Comparison of ENCODE assay signal across 32 cellular contexts in genomic region chr10:25388862-25389206, GRCh38.
"Had no signal": no experiment of that assay in that cellular context is flagged by ENCODE, and none has a peak within 500 bp of the region (broad histone marks: within the 10 kb centered on the region; RNA-seq: fewer than 3 reads in every experiment).

No MANE protein-coding gene starts in this region.

- H3K27me3 Mint-ChIP-seq: activated B cell treated with CpG ODN at 0.5 μM for 24 hours; activated CD4-positive, alpha-beta memory T cell treated with anti-CD3 and anti-CD28 coated beads for 36 hours; activated CD4-positive, alpha-beta T cell treated with anti-CD3 and anti-CD28 coated beads, Interleukin-2, amount 10 ng/mL, durations not matched to agents 24 days and 14 days; activated CD8-positive, alpha-beta T cell treated with anti-CD3 and anti-CD28 coated beads for 36 hours; activated naive CD8-positive, alpha-beta T cell treated with anti-CD3 and anti-CD28 coated beads for 36 hours; activated T-helper 17 cell treated with anti-CD3 and anti-CD28 coated beads, Interleukin-2, amount 50 U/mL, for 72 hours; T-cell had no signal

- H3K4me3 ChIP-seq: adrenal gland, body of pancreas, breast epithelium had no signal

- H3K36me3 ChIP-seq: adrenal gland, brain microvascular endothelial cell, breast epithelium had no signal

- H3K4me3 Mint-ChIP-seq: activated B cell treated with CpG ODN at 0.5 μM for 24 hours; activated CD4-positive, alpha-beta memory T cell treated with anti-CD3 and anti-CD28 coated beads for 36 hours; activated CD4-positive, alpha-beta T cell treated with anti-CD3 and anti-CD28 coated beads, Interleukin-2, amount 10 ng/mL, durations not matched to agents 24 days and 14 days; activated CD8-positive, alpha-beta T cell treated with anti-CD3 and anti-CD28 coated beads for 36 hours; activated naive CD4-positive, alpha-beta T cell treated with anti-CD3 and anti-CD28 coated beads for 36 hours; activated naive CD8-positive, alpha-beta T cell treated with anti-CD3 and anti-CD28 coated beads for 36 hours; activated T-cell treated with anti-CD3 and anti-CD28 coated beads, Interleukin-2, amount 50 U/mL, for 4 hours; activated T-cell treated with anti-CD3 and anti-CD28 coated beads, Interleukin-2, amount 50 U/mL, for 72 hours; activated T-helper 1 cell treated with anti-CD3 and anti-CD28 coated beads, Interleukin-12 subunit alpha, Interleukin-12 subunit beta, Interleukin-2, Interleukin-4 antibody, amounts not matched to agents 30 ng/mL and 10 ng/mL and 1 ng/mL, durations not matched to agents 14 hours and 24 hours and 36 hours; activated T-helper 17 cell treated with anti-CD3 and anti-CD28 coated beads, Interleukin-2, amount 50 U/mL, for 72 hours; T-cell; T-helper 2 cell treated with Interferon-gamma antibody and Interleukin-4, amounts not matched to agents 5 μg/mL and 100 μg/mL, for 36 hours had no signal

- DNase-seq: activated B cell treated with CpG ODN at 0.5 μM for 24 hours; activated CD4-positive, alpha-beta memory T cell treated with anti-CD3 and anti-CD28 coated beads for 36 hours; activated CD4-positive, alpha-beta T cell treated with anti-CD3 and anti-CD28 coated beads for 4 hours; activated CD4-positive, alpha-beta T cell treated with anti-CD3 and anti-CD28 coated beads, Interleukin-2, amount 10 ng/mL, durations not matched to agents 24 days and 14 days; activated CD4-positive, alpha-beta T cell treated with anti-CD3 and anti-CD28 coated beads, Interleukin-2, amount 50 U/mL, for 1 hour; activated CD4-positive, alpha-beta T cell treated with anti-CD3 and anti-CD28 coated beads, Interleukin-2, amount 50 U/mL, for 4 hours; activated CD4-positive, CD25-positive, alpha-beta regulatory T cell treated with anti-CD3 and anti-CD28 coated beads, Interleukin-2, amount 50 U/mL, for 72 hours; activated CD8-positive, alpha-beta memory T cell treated with anti-CD3 and anti-CD28 coated beads, Interleukin-2, amount 50 U/mL, for 4 hours; activated CD8-positive, alpha-beta T cell treated with anti-CD3 and anti-CD28 coated beads for 36 hours; activated effector memory CD4-positive, alpha-beta T cell treated with anti-CD3 and anti-CD28 coated beads, Interleukin-2, amount 50 U/mL, for 16 hours; activated gamma-delta T cell treated with Interleukin-2 at 50 U/mL for 16 hours; activated naive CD4-positive, alpha-beta T cell treated with anti-CD3 and anti-CD28 coated beads for 36 hours; activated naive CD4-positive, alpha-beta T cell treated with anti-CD3 and anti-CD28 coated beads, Interleukin-2, amount 50 U/mL, for 16 hours; activated naive CD8-positive, alpha-beta T cell treated with anti-CD3 and anti-CD28 coated beads for 36 hours; activated T-cell treated with anti-CD3 and anti-CD28 coated beads for 4 hours; activated T-cell treated with anti-CD3 and anti-CD28 coated beads, Interleukin-2, amount 50 U/mL, for 1 hour; activated T-cell treated with anti-CD3 and anti-CD28 coated beads, Interleukin-2, amount 50 U/mL, for 4 hours; activated T-cell treated with anti-CD3 and anti-CD28 coated beads, Interleukin-2, amount 50 U/mL, for 72 hours; adrenal gland; amniotic stem cell; body of pancreas; brain microvascular endothelial cell; central memory CD4-positive, alpha-beta T cell; T-cell; T-helper 2 cell; T-helper 9 cell had no signal

- H3K36me3 Mint-ChIP-seq: activated CD4-positive, alpha-beta memory T cell treated with anti-CD3 and anti-CD28 coated beads for 36 hours; activated naive CD4-positive, alpha-beta T cell treated with anti-CD3 and anti-CD28 coated beads, Interleukin-2, amount 50 U/mL, for 72 hours; activated naive CD8-positive, alpha-beta T cell treated with anti-CD3 and anti-CD28 coated beads for 36 hours; T-cell had no signal

- H3K27ac ChIP-seq: adrenal gland, body of pancreas, brain microvascular endothelial cell, breast epithelium, VCaP had no signal

- ATAC-seq: activated CD8-positive, alpha-beta T cell treated with anti-CD3 and anti-CD28 coated beads for 36 hours; activated naive CD4-positive, alpha-beta T cell treated with anti-CD3 and anti-CD28 coated beads, Interleukin-2, amount 50 U/mL, for 72 hours; activated T-cell treated with anti-CD3 and anti-CD28 coated beads, Interleukin-2, amount 50 U/mL, for 4 hours; activated T-cell treated with anti-CD3 and anti-CD28 coated beads, Interleukin-2, amount 50 U/mL, for 72 hours; activated T-helper 17 cell treated with anti-CD3 and anti-CD28 coated beads, Interleukin-2, amount 50 U/mL, for 72 hours; body of pancreas; T-cell had no signal

- H3K27ac Mint-ChIP-seq: activated B cell treated with CpG ODN at 0.5 μM for 24 hours; activated CD4-positive, alpha-beta memory T cell treated with anti-CD3 and anti-CD28 coated beads for 36 hours; activated CD4-positive, alpha-beta T cell treated with anti-CD3 and anti-CD28 coated beads, Interleukin-2, amount 10 ng/mL, durations not matched to agents 24 days and 14 days; activated CD8-positive, alpha-beta T cell treated with anti-CD3 and anti-CD28 coated beads for 36 hours; activated naive CD4-positive, alpha-beta T cell treated with anti-CD3 and anti-CD28 coated beads for 36 hours; activated naive CD4-positive, alpha-beta T cell treated with anti-CD3 and anti-CD28 coated beads, Interleukin-2, amount 50 U/mL, for 72 hours; activated naive CD8-positive, alpha-beta T cell treated with anti-CD3 and anti-CD28 coated beads for 36 hours; activated T-cell treated with anti-CD3 and anti-CD28 coated beads, Interleukin-2, amount 50 U/mL, for 72 hours; activated T-helper 1 cell treated with anti-CD3 and anti-CD28 coated beads, Interleukin-12 subunit alpha, Interleukin-12 subunit beta, Interleukin-2, Interleukin-4 antibody, amounts not matched to agents 30 ng/mL and 10 ng/mL and 1 ng/mL, durations not matched to agents 14 hours and 24 hours and 36 hours; activated T-helper 17 cell treated with anti-CD3 and anti-CD28 coated beads, Interleukin-2, amount 50 U/mL, for 72 hours; T-cell; T-helper 2 cell treated with Interferon-gamma antibody and Interleukin-4, amounts not matched to agents 5 μg/mL and 100 μg/mL, for 36 hours had no signal

- H3K4me1 Mint-ChIP-seq: activated B cell treated with CpG ODN at 0.5 μM for 24 hours; activated CD4-positive, alpha-beta T cell treated with anti-CD3 and anti-CD28 coated beads, Interleukin-2, amount 10 ng/mL, durations not matched to agents 24 days and 14 days; activated naive CD8-positive, alpha-beta T cell treated with anti-CD3 and anti-CD28 coated beads for 36 hours; activated T-helper 17 cell treated with anti-CD3 and anti-CD28 coated beads, Interleukin-2, amount 50 U/mL, for 72 hours; T-cell had no signal

- H3K4me1 ChIP-seq: adrenal gland, body of pancreas, breast epithelium had no signal

- H3K9me3 ChIP-seq: adrenal gland had no signal

- H3K27me3 ChIP-seq: adrenal gland, body of pancreas, brain microvascular endothelial cell, breast epithelium had no signal
